ENCODE assay signal across 1 cellular context in the genomic region with DNA sequence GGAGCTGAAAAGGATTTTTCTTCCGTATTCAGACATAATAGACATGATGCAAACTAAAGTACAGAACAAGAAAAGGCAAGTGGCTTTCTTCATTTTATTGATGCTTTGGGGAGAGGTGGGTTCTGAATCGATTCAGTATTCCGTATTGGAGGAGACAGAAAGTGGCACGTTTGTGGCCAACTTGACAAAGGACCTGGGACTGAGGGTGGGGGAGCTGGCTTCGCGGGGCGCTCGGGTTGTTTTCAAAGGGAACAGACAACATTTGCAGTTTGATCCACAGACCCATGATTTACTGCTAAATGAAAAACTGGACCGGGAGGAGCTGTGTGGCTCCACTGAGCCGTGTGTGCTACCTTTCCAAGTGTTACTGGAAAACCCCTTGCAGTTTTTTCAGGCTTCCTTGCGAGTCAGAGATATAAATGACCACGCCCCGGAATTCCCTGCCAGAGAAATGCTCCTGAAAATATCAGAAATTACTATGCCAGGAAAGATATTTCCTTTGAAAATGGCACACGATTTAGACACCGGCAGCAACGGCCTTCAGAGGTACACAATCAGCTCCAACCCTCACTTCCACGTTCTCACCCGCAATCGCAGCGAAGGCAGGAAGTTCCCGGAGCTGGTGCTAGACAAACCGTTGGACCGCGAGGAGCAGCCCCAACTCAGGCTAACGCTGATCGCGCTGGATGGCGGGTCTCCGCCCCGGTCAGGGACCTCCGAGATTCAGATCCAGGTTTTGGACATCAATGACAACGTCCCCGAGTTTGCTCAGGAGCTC.
TF ChIP-seq lines count a peak whose summit lies in the region.

No MANE protein-coding gene starts in this region.

TF ChIP-seq in A549, 52 proteins besides CTCF, POLR2A, EP300 and RAD21 (continued from another document):
- no peak for TF ChIP-seq CEBPB (IDR thresholded peaks at IDR 0.05)
- TF ChIP-seq RNF2 (IDR thresholded peaks at IDR 0.05; ENCODE audit: borderline replicate concordance, low read depth), result no peak
- TF ChIP-seq, protein P1, sequence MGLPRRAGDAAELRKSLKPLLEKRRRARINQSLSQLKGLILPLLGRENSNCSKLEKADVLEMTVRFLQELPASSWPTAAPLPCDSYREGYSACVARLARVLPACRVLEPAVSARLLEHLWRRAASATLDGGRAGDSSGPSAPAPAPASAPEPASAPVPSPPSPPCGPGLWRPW (IDR thresholded peaks at IDR 0.05), result no peak
- no peak for TF ChIP-seq CHD4 (IDR thresholded peaks at IDR 0.05; ENCODE audit: borderline replicate concordance)
- TF ChIP-seq, protein P2, sequence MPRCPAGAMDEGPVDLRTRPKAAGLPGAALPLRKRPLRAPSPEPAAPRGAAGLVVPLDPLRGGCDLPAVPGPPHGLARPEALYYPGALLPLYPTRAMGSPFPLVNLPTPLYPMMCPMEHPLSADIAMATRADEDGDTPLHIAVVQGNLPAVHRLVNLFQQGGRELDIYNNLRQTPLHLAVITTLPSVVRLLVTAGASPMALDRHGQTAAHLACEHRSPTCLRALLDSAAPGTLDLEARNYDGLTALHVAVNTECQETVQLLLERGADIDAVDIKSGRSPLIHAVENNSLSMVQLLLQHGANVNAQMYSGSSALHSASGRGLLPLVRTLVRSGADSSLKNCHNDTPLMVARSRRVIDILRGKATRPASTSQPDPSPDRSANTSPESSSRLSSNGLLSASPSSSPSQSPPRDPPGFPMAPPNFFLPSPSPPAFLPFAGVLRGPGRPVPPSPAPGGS (IDR thresholded peaks at IDR 0.05), result no peak
- no peak for TF ChIP-seq POLR2AphosphoS2 (conservative IDR thresholded peaks at IDR 0.05; ENCODE audit: low read length)
- TF ChIP-seq EHF (CRISPR knock-in tag; IDR thresholded peaks at IDR 0.05), result no peak
- TF ChIP-seq CHD2 (IDR thresholded peaks at IDR 0.05; ENCODE audit: low read length, partially characterized antibody), result no peak
- TF ChIP-seq, protein P3, sequence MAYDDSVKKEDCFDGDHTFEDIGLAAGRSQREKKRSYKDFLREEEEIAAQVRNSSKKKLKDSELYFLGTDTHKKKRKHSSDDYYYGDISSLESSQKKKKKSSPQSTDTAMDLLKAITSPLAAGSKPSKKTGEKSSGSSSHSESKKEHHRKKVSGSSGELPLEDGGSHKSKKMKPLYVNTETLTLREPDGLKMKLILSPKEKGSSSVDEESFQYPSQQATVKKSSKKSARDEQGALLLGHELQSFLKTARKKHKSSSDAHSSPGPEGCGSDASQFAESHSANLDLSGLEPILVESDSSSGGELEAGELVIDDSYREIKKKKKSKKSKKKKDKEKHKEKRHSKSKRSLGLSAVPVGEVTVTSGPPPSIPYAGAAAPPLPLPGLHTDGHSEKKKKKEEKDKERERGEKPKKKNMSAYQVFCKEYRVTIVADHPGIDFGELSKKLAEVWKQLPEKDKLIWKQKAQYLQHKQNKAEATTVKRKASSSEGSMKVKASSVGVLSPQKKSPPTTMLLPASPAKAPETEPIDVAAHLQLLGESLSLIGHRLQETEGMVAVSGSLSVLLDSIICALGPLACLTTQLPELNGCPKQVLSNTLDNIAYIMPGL (CRISPR knock-in tag; IDR thresholded peaks at IDR 0.05; ENCODE audit: borderline replicate concordance), result no peak
- no peak for TF ChIP-seq HOXB5 (CRISPR knock-in tag; IDR thresholded peaks at IDR 0.05)
- no peak for TF ChIP-seq ZFP36 (IDR thresholded peaks at IDR 0.05; ENCODE audit: borderline replicate concordance, partially characterized antibody)
- TF ChIP-seq NR3C1 (IDR thresholded peaks at IDR 0.05), result no peak
- TF ChIP-seq HOXB13 (CRISPR knock-in tag; IDR thresholded peaks at IDR 0.05; ENCODE audit: low read depth), result no peak
- TF ChIP-seq FOSL2 (IDR thresholded peaks at IDR 0.05), result no peak
- no peak for TF ChIP-seq FOSL2 (CRISPR knock-in tag; IDR thresholded peaks at IDR 0.05)
- no peak for TF ChIP-seq MAZ (IDR thresholded peaks at IDR 0.05; ENCODE audit: borderline replicate concordance, low read depth, low read length)
- TF ChIP-seq MYC (IDR thresholded peaks at IDR 0.05; ENCODE audit: borderline replicate concordance, low read length), result no peak
- no peak for TF ChIP-seq RCOR1 (IDR thresholded peaks at IDR 0.05; ENCODE audit: low read depth, low read length)
